Comparison of ENCODE assay signal across 12 cellular contexts in genomic region chrX:140503714-140504351, GRCh38. TPM values are rescaled to one million over a fixed set of nuclear protein-coding genes. Genes with fewer than 3 reads are reported as not detected.
DNase-seq lines count a peak whose midpoint lies in the region; ATAC-seq, FAIRE-seq and TF ChIP-seq lines count a peak whose summit lies in the region.
"Had no signal": no experiment of that assay in that cellular context is flagged by ENCODE, and none has a peak within 500 bp of the region (broad histone marks: within the 10 kb centered on the region; RNA-seq: fewer than 3 reads in every experiment).

No MANE protein-coding gene starts in this region.

- H2BK120ac ChIP-seq in H1 (replicated peaks; ENCODE audit: low read depth, low read length), result no peak overlapping the region
- no peak overlapping the region for H2BK120ac ChIP-seq in mesendoderm (ENCODE audit: low read depth, low read length)

- H2AK5ac ChIP-seq in H1 (ENCODE audit: low read depth, low read length) (no peak overlapping the region), mesendoderm (ENCODE audit: low read length) (no peak overlapping the region)

- no TSS peak for BruUV-seq in HepG2 (replicated peaks; lab: Mats Ljungman, UMichigan)

- H3K23ac ChIP-seq in H1 (ENCODE audit: insufficient read length), result no peak overlapping the region
- H3K23ac ChIP-seq in mesendoderm (ENCODE audit: low read length), result no peak overlapping the region

- H4K20me1 ChIP-seq in HepG2 (ENCODE audit: insufficient read depth, low read length) (no peaks in the 10 kb centered on the region), H1 (replicated peaks in 1 of 2; ENCODE audit: control insufficient read depth in 1 of 2, insufficient read depth in 2 of 2, low read length in 2 of 2) (peaks cover 0 to 2% of the 10 kb centered on the region in 2 experiments)

- H3K18ac ChIP-seq in H1 (ENCODE audit: extremely low read depth, low read length) (no peak overlapping the region), mesendoderm (ENCODE audit: low read length) (no peak overlapping the region)

- FAIRE-seq in HepG2 (lab: Jason Lieb, UNC), result no peak
- FAIRE-seq in H1 (lab: Jason Lieb, UNC), result no peak
- FAIRE-seq: endometrium had no signal

- no peak for DNase-seq in right lobe of liver
- DNase-seq in HepG2 (ENCODE audit: low spot score), result no peak
- DNase-seq in H1 (ENCODE audit: low read depth in 1 of 2, low spot score in 2 of 2), result peak in 1 of 2 experiments; percentile 49
- DNase-seq in mesendoderm, result peak; percentile 61
- no peak for DNase-seq in middle frontal gyrus (ENCODE audit: extremely low spot score, low spot score)
- DNase-seq in NCI-H2107 treated with DMSO at 0.1 percent for 48 hours (lab: John Stamatoyannopoulos, UW; ENCODE audit: unreplicated experiment), result no peak
- DNase-seq in EL, result no peak
- DNase-seq: activated CD4-positive, alpha-beta memory T cell treated with anti-CD3 and anti-CD28 coated beads for 36 hours had no signal

- POLR2A ChIA-PET in HepG2 (lab: Yijun Ruan, JAX) (no interaction called here), H1 (lab: Charles Lee; ENCODE audit: partially characterized antibody) (interaction anchor here (1.3 to 1.4 kb wide), 2 partner anchors 63 to 65 kb away, joined by 4 read pairs; no protein-coding TSS in a partner anchor)

- no peak for TF ChIP-seq RAD21 in HepG2 (CRISPR knock-in tag; IDR thresholded peaks at IDR 0.05)
- TF ChIP-seq RAD21 in H1 (IDR thresholded peaks at IDR 0.05 in 1 of 2, conservative IDR thresholded peaks at IDR 0.05 in 1 of 2; ENCODE audit: low read depth in 2 of 2, low read length in 2 of 2), result peak in 1 of 2 experiments; percentile 22; a peak in 1 of 4 replicates

- in situ Hi-C loops in HepG2 (cut with HindIII; ENCODE audit: extremely low pct_ligation_motif_present, low pct_unique_long_range_greater_than_20kb), result no loop called here

- H2AFZ ChIP-seq in HepG2 (ENCODE audit: low read length) (no peak overlapping the region), H1 (ENCODE audit: low read length) (no peak overlapping the region)

- H2BK5ac ChIP-seq in H1 (ENCODE audit: low read depth, low read length), result no peak overlapping the region
- H2BK5ac ChIP-seq in mesendoderm (ENCODE audit: low read length), result no peak overlapping the region

- peak overlapping the region; percentile 79; the same call in 1 of the 2 replicates for H4K8ac ChIP-seq in H1 (ENCODE audit: extremely low read depth, insufficient read depth, low read length)
- no peak overlapping the region for H4K8ac ChIP-seq in mesendoderm (ENCODE audit: low read depth, low read length)

- TF ChIP-seq CTCF in right lobe of liver (IDR thresholded peaks at IDR 0.05), result peak in 1 of 4 donors; percentile 9
- TF ChIP-seq CTCF in HepG2 (CRISPR knock-in tag; IDR thresholded peaks at IDR 0.05), result no peak
- TF ChIP-seq CTCF in H1 (IDR thresholded peaks at IDR 0.05; ENCODE audit: control extremely low read depth in 1 of 3, insufficient read depth in 1 of 3, low read depth in 1 of 3, low read length in 3 of 3), result peak in 2 of 3 experiments; percentile 9 to 19; a peak in 2 of 4 replicates

- H3K4ac ChIP-seq in H1 (replicated peaks; ENCODE audit: insufficient read length, low read depth, low read length) (no peak overlapping the region), mesendoderm (ENCODE audit: low read depth, low read length) (no peak overlapping the region)

- H3K23me2 ChIP-seq in H1 (ENCODE audit: low read depth, low read length), result peaks cover 16% of the 10 kb centered on the region; the same call in 1 of the 2 replicates

- H2BK20ac ChIP-seq in H1 (ENCODE audit: low read length), result no peak overlapping the region

- H3K79me2 ChIP-seq in HepG2 (ENCODE audit: insufficient read depth, low read length) (no peaks in the 10 kb centered on the region), H1 (ENCODE audit: control insufficient read depth in 1 of 2, insufficient read depth in 2 of 2, low read length in 2 of 2) (peaks cover 0 to 3% of the 10 kb centered on the region in 2 experiments; a peak in 1 of 4 replicates), mesendoderm (ENCODE audit: control insufficient read depth, insufficient read depth, low read length) (no peaks in the 10 kb centered on the region)

- H4K5ac ChIP-seq in H1 (ENCODE audit: insufficient read length, low read depth, low read length) (no peak overlapping the region), mesendoderm (ENCODE audit: low read length) (no peak overlapping the region)

- no peak overlapping the region for H2BK12ac ChIP-seq in H1 (ENCODE audit: low read depth, low read length)

- H3K56ac ChIP-seq in H1 (replicated peaks; ENCODE audit: insufficient read length, low read depth, low read length) (no peak overlapping the region), mesendoderm (ENCODE audit: low read length) (peak overlapping the region; percentile 49)

- peaks cover 0 to 28% of the 10 kb centered on the region in 2 donors for H3K27me3 ChIP-seq in right lobe of liver
- H3K27me3 ChIP-seq in HepG2 (ENCODE audit: control insufficient read depth in 1 of 2, insufficient read depth in 2 of 2, low read length in 2 of 2), result no peaks in the 10 kb centered on the region; a peak in 2 of 5 replicates
- H3K27me3 ChIP-seq in H1 (replicated peaks in 1 of 4; ENCODE audit: control insufficient read depth in 3 of 4, extremely low read depth in 1 of 4, insufficient read depth in 3 of 4, low read length in 3 of 4), result peaks cover 15 to 58% (median 38%) of the 10 kb centered on the region in 4 experiments
- peaks cover 27% of the 10 kb centered on the region for H3K27me3 ChIP-seq in mesendoderm (ENCODE audit: insufficient read depth, low read length, poor library complexity)

- H3K79me1 ChIP-seq in H1 (ENCODE audit: low read depth, low read length), result no peaks in the 10 kb centered on the region
- no peaks in the 10 kb centered on the region for H3K79me1 ChIP-seq in mesendoderm (ENCODE audit: low read length)

- H3K4me3 ChIP-seq in right lobe of liver, result peak overlapping the region in 1 of 3 donors; percentile 27
- no peak overlapping the region for H3K4me3 ChIP-seq in HepG2 (replicated peaks in 1 of 3; ENCODE audit: insufficient read depth in 1 of 3, low read depth in 2 of 3, low read length in 3 of 3)
- H3K4me3 ChIP-seq in H1 (ENCODE audit: extremely low read depth in 1 of 4, insufficient read depth in 2 of 4, low read depth in 3 of 4, low read length in 4 of 4), result peak overlapping the region; percentile 56 to 72 (median 60)
- no peak overlapping the region for H3K4me3 ChIP-seq in mesendoderm (ENCODE audit: low read length)

- H3K9ac ChIP-seq in HepG2 (ENCODE audit: insufficient read depth, low read depth, low read length) (no peak overlapping the region), H1 (replicated peaks in 1 of 4; ENCODE audit: extremely low read depth in 1 of 4, low read depth in 3 of 4, low read length in 3 of 4) (peak overlapping the region in 3 of 4 experiments; percentile 9 to 59 (median 47); a peak in 5 of 7 replicates), mesendoderm (ENCODE audit: low read length) (no peak overlapping the region)

- TF ChIP-seq POLR2A in right lobe of liver (IDR thresholded peaks at IDR 0.05) (no peak), HepG2 (IDR thresholded peaks at IDR 0.05; ENCODE audit: insufficient read depth in 1 of 2, low read depth in 2 of 2, low read length in 2 of 2) (no peak), H1 (IDR thresholded peaks at IDR 0.05; ENCODE audit: control extremely low read depth in 1 of 2, low read depth in 2 of 2, low read length in 2 of 2) (no peak)

- CTCF ChIA-PET in HepG2 (lab: Yijun Ruan, JAX; ENCODE audit: low intra/inter-chr PET ratio, low total read pairs) (no interaction called here), H1 (lab: Charles Lee; ENCODE audit: partially characterized antibody) (interaction anchor here (0.8 to 1.5 kb wide), 5 partner anchors 8 to 447 kb away, joined by 3 to 6 read pairs (median 3); no protein-coding TSS in a partner anchor)

- H3K36me3 ChIP-seq in right lobe of liver (no peaks in the 10 kb centered on the region), HepG2 (replicated peaks in 1 of 2; ENCODE audit: control insufficient read depth in 1 of 2, insufficient read depth in 2 of 2, low read length in 2 of 2) (no peaks in the 10 kb centered on the region), H1 (ENCODE audit: control insufficient read depth in 2 of 4, insufficient read depth in 4 of 4, low read length in 3 of 4) (no peaks in the 10 kb centered on the region), mesendoderm (ENCODE audit: control insufficient read depth, insufficient read depth, low read length) (no peaks in the 10 kb centered on the region)

- H3K4me2 ChIP-seq in HepG2 (ENCODE audit: low read depth, low read length) (no peak overlapping the region), H1 (ENCODE audit: insufficient read depth in 1 of 2, low read depth in 2 of 2, low read length in 2 of 2) (peak overlapping the region; percentile 68 to 77), mesendoderm (ENCODE audit: low read length) (peak overlapping the region; percentile 13)

- H2BK15ac ChIP-seq in H1 (ENCODE audit: low read length) (no peak overlapping the region), mesendoderm (replicated peaks; ENCODE audit: low read depth) (no peak overlapping the region)

- no CpG with 5 or more reads among the region's 92 CpGs for WGBS in right lobe of liver (ENCODE audit: insufficient coverage, low coverage, low lambda C conversion rate, missing lambda C conversion rate)
- no CpG with 5 or more reads among the region's 92 CpGs for WGBS in HepG2 (ENCODE audit: low lambda C conversion rate)
- WGBS in H1 (ENCODE audit: extremely low coverage in 1 of 2, insufficient coverage in 1 of 2, insufficient read length in 1 of 2, insufficient replicate concordance in 2 of 2, low coverage in 1 of 2, low lambda C conversion rate in 2 of 2, missing lambda C conversion rate in 1 of 2), 2 experiments, result 3% methylated on average over 33 of the region's 92 CpGs; no CpG with 5 or more reads in 1 of the 2 experiments
- no CpG with 5 or more reads among the region's 92 CpGs for WGBS in mesendoderm (ENCODE audit: extremely low coverage, insufficient coverage, low lambda C conversion rate)

- TF ChIP-seq EP300 in HepG2 (IDR thresholded peaks at IDR 0.05; ENCODE audit: low read depth in 2 of 2, low read length in 2 of 2), result no peak
- TF ChIP-seq EP300 in HepG2 (CRISPR knock-in tag; IDR thresholded peaks at IDR 0.05; ENCODE audit: borderline replicate concordance), result no peak
- no peak for TF ChIP-seq EP300 in H1 (IDR thresholded peaks at IDR 0.05; ENCODE audit: borderline replicate concordance in 1 of 2, low read depth in 2 of 2, low read length in 2 of 2)

- peak; percentile 47 to 73 (median 52) for ATAC-seq in right lobe of liver
- no peak for ATAC-seq in HepG2
- ATAC-seq in HG03442 (IDR thresholded peaks at IDR 0.05; ENCODE audit: unreplicated experiment), result no peak

- intact Hi-C loops in right lobe of liver (cut with DNase I) (no loop called here), HepG2 (cut with micrococcal nuclease; ENCODE audit: unreplicated experiment) (no loop called here)

- H3K9me3 ChIP-seq in right lobe of liver (no peaks in the 10 kb centered on the region), HepG2 (ENCODE audit: low read length) (no peaks in the 10 kb centered on the region), H1 (ENCODE audit: insufficient read depth in 2 of 2, low read depth in 1 of 2, low read length in 1 of 2) (no peaks in the 10 kb centered on the region)

- H3K27ac ChIP-seq in right lobe of liver (no peak overlapping the region), HepG2 (ENCODE audit: extremely low read length, insufficient read depth, low read length) (no peak overlapping the region), H1 (ENCODE audit: low read depth, low read length) (no peak overlapping the region), mesendoderm (ENCODE audit: low read depth, low read length) (no peak overlapping the region)
- H3K27ac ChIP-seq: C4-2B had no signal

- H4K91ac ChIP-seq in H1 (replicated peaks; ENCODE audit: insufficient read length, low read length), result no peak overlapping the region

- H3K4me1 ChIP-seq in right lobe of liver (no peaks in the 10 kb centered on the region), HepG2 (ENCODE audit: insufficient read depth, low read length) (no peaks in the 10 kb centered on the region), H1 (replicated peaks in 1 of 4; ENCODE audit: control insufficient read depth in 3 of 4, insufficient read depth in 4 of 4, low read length in 3 of 4) (peaks cover 0 to 15% (median 6%) of the 10 kb centered on the region in 4 experiments; a peak in 6 of 7 replicates), mesendoderm (ENCODE audit: control insufficient read depth, low read depth, low read length) (no peaks in the 10 kb centered on the region)

- H3K14ac ChIP-seq in H1 (ENCODE audit: insufficient read length), result no peak overlapping the region

RNA-seq across cellular contexts. Expression of gene SOX3, which starts 1.0 kb away (rescaled TPM):
- total RNA-seq in right lobe of liver, result not detected
- total RNA-seq in HepG2 (2016; rRNA removed; fragmentation: Illumina TruSeq; extraction: Trizol), result not detected in 2 replicates
- not detected in 2 replicates for total RNA-seq in HepG2 (2016; cell fraction: cytosol; rRNA removed; fragmentation: Illumina TruSeq; extraction: Trizol; ENCODE audit: low read depth)
- not detected in 2 replicates for total RNA-seq in HepG2 (2016; cell fraction: insoluble cytoplasmic fraction; rRNA removed; fragmentation: Illumina TruSeq; extraction: Trizol)
- not detected in 2 replicates for total RNA-seq in HepG2 (2016; cell fraction: membrane; rRNA removed; fragmentation: Illumina TruSeq; extraction: Trizol)
- total RNA-seq in HepG2 (2016; cell fraction: nucleus; rRNA removed; fragmentation: Illumina TruSeq; extraction: Trizol), result not detected in 2 replicates
- not detected in 2 replicates for polyA plus RNA-seq in HepG2 (2011; rRNA removed)
- not detected in 2 replicates for polyA plus RNA-seq in HepG2 (2011; cell fraction: cytosol; rRNA removed)
- not detected in 2 replicates for polyA plus RNA-seq in HepG2 (2011; cell fraction: nucleus; rRNA removed)
- not detected in 2 replicates for polyA plus RNA-seq in HepG2 (2012)
- not detected in 2 replicates for polyA plus RNA-seq in HepG2 (2016; cell fraction: cytosol; fragmentation: Illumina TruSeq; extraction: Trizol; ENCODE audit: low read depth)
- polyA plus RNA-seq in HepG2 (2016; cell fraction: insoluble cytoplasmic fraction; fragmentation: Illumina TruSeq; extraction: Trizol; ENCODE audit: low read depth), result not detected in 2 replicates
- not detected in 2 replicates for polyA plus RNA-seq in HepG2 (2016; cell fraction: membrane; fragmentation: Illumina TruSeq; extraction: Trizol; ENCODE audit: low read depth)
- polyA plus RNA-seq in HepG2 (2016; cell fraction: nucleus; fragmentation: Illumina TruSeq; extraction: Trizol; ENCODE audit: insufficient read depth, low read depth), result not detected in 2 replicates
- not detected in 2 replicates for polyA minus RNA-seq in HepG2 (2011; rRNA and poly(A)+ RNA removed; ENCODE audit: low replicate concordance)
- polyA minus RNA-seq in HepG2 (2011; cell fraction: cytosol; rRNA and poly(A)+ RNA removed), result not detected in 2 replicates
- not detected in 2 replicates for polyA minus RNA-seq in HepG2 (2011; cell fraction: nucleus; rRNA and poly(A)+ RNA removed)
- 38.9 and 41.0 TPM in 2 replicates for total RNA-seq in H1 (2021; fragmentation: NEBNext Ultra II Directional; extraction: Animal tissue kit (Norgen Biotek cat#: 25700))
- 10.4 and 19.2 TPM in 2 replicates for polyA plus RNA-seq in H1 (2011; rRNA removed)
- 12.2 TPM for polyA plus RNA-seq in H1 (2011; cell fraction: cytosol; rRNA removed)
- 19.5 TPM for polyA plus RNA-seq in H1 (2011; cell fraction: nucleus; rRNA removed)
- polyA plus RNA-seq in H1 (2012, experiment 1 of 2), result 19.4 to 28.4 TPM (median 23.7 TPM) in 4 replicates
- polyA plus RNA-seq in H1 (2012, experiment 2 of 2), result 26.4 TPM
- 22.8 TPM for polyA plus RNA-seq in H1 (2013, experiment 1 of 2)
- 20.6 TPM for polyA plus RNA-seq in H1 (2013, experiment 2 of 2)
- polyA minus RNA-seq in H1 (2011; rRNA and poly(A)+ RNA removed), result 1.4 and 2.6 TPM in 2 replicates
- 17.5 TPM for polyA minus RNA-seq in H1 (2011; cell fraction: cytosol; rRNA and poly(A)+ RNA removed)
- polyA minus RNA-seq in H1 (2011; cell fraction: nucleus; rRNA and poly(A)+ RNA removed), result 15.2 TPM
- polyA plus RNA-seq in mesendoderm (2013, experiment 1 of 2), result 6.6 TPM
- 7.7 TPM for polyA plus RNA-seq in mesendoderm (2013, experiment 2 of 2)
- total RNA-seq: activated CD4-positive, alpha-beta memory T cell treated with anti-CD3 and anti-CD28 coated beads for 36 hours; renal cortical epithelial cell had no signal

Comparison
In these comparisons a context has a peak if more than half of its experiments do, and no peak if none do; other contexts are left out.
1. ATAC-seq: peak in right lobe of liver (4 of 4); none in HepG2 (single experiment) and HG03442 (single experiment).
2. H3K4me3 ChIP-seq: peak in H1 (4 of 4); none in HepG2 (0 of 3) and mesendoderm (single experiment).
3. H3K9ac ChIP-seq: peak in H1 (3 of 4); none in HepG2 (single experiment) and mesendoderm (single experiment).
4. RNA of gene SOX3, which starts 1.0 kb away (total RNA-seq): 38.9 to 41.0 TPM in H1; not detected in right lobe of liver and not detected in HepG2; every median in the first group is over 10 times any median in the second.